Comparison of ENCODE assay signal across 19 cellular contexts in the genomic region with DNA sequence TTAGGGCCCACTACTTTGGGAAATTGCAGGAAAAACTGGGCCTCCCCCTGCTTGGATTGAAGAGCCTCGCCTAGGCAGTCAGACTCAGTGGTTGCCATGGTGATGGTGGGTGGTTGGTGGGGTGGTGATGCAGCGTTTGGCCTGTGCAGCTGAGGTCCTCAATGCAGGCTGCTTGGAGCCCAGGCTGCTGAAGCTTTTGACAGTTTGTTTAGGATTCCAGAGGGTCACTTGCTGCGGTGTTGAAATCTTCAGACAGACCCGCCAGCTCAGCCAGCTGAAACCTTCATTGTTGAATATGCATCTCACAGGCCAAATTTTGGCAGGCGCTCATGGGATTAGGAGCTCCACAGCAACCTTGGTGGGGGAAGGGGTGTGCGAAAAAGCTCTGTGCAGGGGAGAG.
DNase-seq lines count a peak whose midpoint lies in the region; ATAC-seq, FAIRE-seq and TF ChIP-seq lines count a peak whose summit lies in the region.
"Had no signal": no experiment of that assay in that cellular context is flagged by ENCODE, and none has a peak within 500 bp of the region (broad histone marks: within the 10 kb centered on the region; RNA-seq: fewer than 3 reads in every experiment).

No MANE protein-coding gene starts in this region.

- no peaks in the 10 kb centered on the region for H3K4me1 Mint-ChIP-seq in CD8-positive, alpha-beta memory T cell
- H3K4me1 Mint-ChIP-seq: activated naive CD4-positive, alpha-beta T cell treated with anti-CD3 and anti-CD28 coated beads, Interleukin-2, amount 50 U/mL, for 24 hours; natural killer cell had no signal

- no peaks in the 10 kb centered on the region for H3K36me3 ChIP-seq in K562 (ENCODE audit: control insufficient read depth, insufficient read depth, low read length)
- no peaks in the 10 kb centered on the region for H3K36me3 ChIP-seq in left lung
- no peaks in the 10 kb centered on the region for H3K36me3 ChIP-seq in CD8-positive, alpha-beta memory T cell (ENCODE audit: insufficient read depth, low read length)
- H3K36me3 ChIP-seq: SJSA1, tibial nerve had no signal

- H3K4me3 ChIP-seq in K562 (no peak overlapping the region), left lung (no peak overlapping the region)
- no peak overlapping the region for H3K4me3 ChIP-seq in CD8-positive, alpha-beta memory T cell (ENCODE audit: low read length)
- H3K4me3 ChIP-seq: SJSA1, tibial nerve had no signal

- no peak for FAIRE-seq in K562 (lab: Jason Lieb, UNC)
- FAIRE-seq: small intestine had no signal

- H3K27ac ChIP-seq in K562 (ENCODE audit: extremely low read depth, low read depth, low read length) (no peak overlapping the region), left lung (no peak overlapping the region), temporal lobe (ENCODE audit: low read depth, low read length) (peak overlapping the region; percentile 63)
- no peak overlapping the region for H3K27ac ChIP-seq in CD8-positive, alpha-beta memory T cell (ENCODE audit: low read depth, low read length)
- H3K27ac ChIP-seq: SJSA1, tibial nerve, VCaP had no signal

- no peak overlapping the region for H3K27ac Mint-ChIP-seq in CD8-positive, alpha-beta memory T cell
- H3K27ac Mint-ChIP-seq: activated naive CD4-positive, alpha-beta T cell treated with anti-CD3 and anti-CD28 coated beads, Interleukin-2, amount 50 U/mL, for 24 hours; dendritic cell treated with granulocyte-macrophage colony-stimulating factor and Interleukin-4, amounts not matched to agents 40 ng/mL and 50 ng/mL, for 4 days; natural killer cell had no signal

- H3K27me3 Mint-ChIP-seq in CD8-positive, alpha-beta memory T cell, result peaks cover 9 to 35% of the 10 kb centered on the region in 2 donors

- no peak for TF ChIP-seq CTCF in K562 (IDR thresholded peaks at IDR 0.05 in 2 of 3, conservative IDR thresholded peaks at IDR 0.05 in 1 of 3; ENCODE audit: insufficient read depth in 2 of 3, low read depth in 1 of 3, low read length in 3 of 3)
- TF ChIP-seq CTCF in left lung (IDR thresholded peaks at IDR 0.05), result no peak

- H3K79me2 ChIP-seq in K562 (ENCODE audit: control insufficient read depth, insufficient read depth, low read length), result no peaks in the 10 kb centered on the region

- H3K9me3 Mint-ChIP-seq in CD8-positive, alpha-beta memory T cell, result peaks cover 0 to 2% (median 0%) of the 10 kb centered on the region in 5 donors
- H3K9me3 Mint-ChIP-seq: activated naive CD4-positive, alpha-beta T cell treated with anti-CD3 and anti-CD28 coated beads, Interleukin-2, amount 50 U/mL, for 24 hours; dendritic cell treated with granulocyte-macrophage colony-stimulating factor and Interleukin-4, amounts not matched to agents 40 ng/mL and 50 ng/mL, for 4 days; natural killer cell had no signal

- no peak overlapping the region for H3K4me3 Mint-ChIP-seq in CD8-positive, alpha-beta memory T cell
- H3K4me3 Mint-ChIP-seq: activated naive CD4-positive, alpha-beta T cell treated with anti-CD3 and anti-CD28 coated beads, Interleukin-2, amount 50 U/mL, for 24 hours; dendritic cell treated with granulocyte-macrophage colony-stimulating factor and Interleukin-4, amounts not matched to agents 40 ng/mL and 50 ng/mL, for 4 days; natural killer cell had no signal

- no peak for TF ChIP-seq RAD21 in K562 (CRISPR knock-in tag; conservative IDR thresholded peaks at IDR 0.05 in 1 of 2, IDR thresholded peaks at IDR 0.05 in 1 of 2)

- TF ChIP-seq EP300 in K562 (IDR thresholded peaks at IDR 0.05; ENCODE audit: low read length), result no peak

- no peak overlapping the region for H3K4me2 ChIP-seq in K562 (ENCODE audit: insufficient read depth, low read length)

- H3K36me3 Mint-ChIP-seq in CD8-positive, alpha-beta memory T cell, result no peaks in the 10 kb centered on the region
- H3K36me3 Mint-ChIP-seq: activated naive CD4-positive, alpha-beta T cell treated with anti-CD3 and anti-CD28 coated beads, Interleukin-2, amount 50 U/mL, for 24 hours; natural killer cell had no signal

- ATAC-seq in K562 (no peak), left lung (peak; percentile 56)
- ATAC-seq: natural killer cell had no signal

- CTCF ChIA-PET in K562 (lab: Yijun Ruan, JAX; ENCODE audit: low intra/inter-chr PET ratio), result no interaction called here
- CTCF ChIA-PET in CD8-positive, alpha-beta memory T cell (lab: Charles Lee), result no interaction called here

- in situ Hi-C loops in K562 (cut with MboI), result no loop called here

- H2AFZ ChIP-seq in K562 (ENCODE audit: low read depth, low read length), result no peak overlapping the region

- peaks cover 2 to 13% of the 10 kb centered on the region in 2 experiments; a peak in 2 of 5 replicates for H3K27me3 ChIP-seq in K562 (ENCODE audit: control insufficient read depth in 2 of 2, insufficient read depth in 2 of 2, low read length in 2 of 2)
- peaks cover 0 to 1% of the 10 kb centered on the region in 2 donors for H3K27me3 ChIP-seq in left lung
- peaks cover 3% of the 10 kb centered on the region for H3K27me3 ChIP-seq in CD8-positive, alpha-beta memory T cell (ENCODE audit: insufficient read depth, low read length, poor library complexity, severe bottlenecking)
- H3K27me3 ChIP-seq: tibial nerve had no signal

- WGBS in K562 (ENCODE audit: insufficient coverage, low coverage, missing lambda C conversion rate), result 0% methylated on average over 6 of the region's 6 CpGs

- POLR2A ChIA-PET in K562 (lab: Yijun Ruan, JAX), result interaction anchor here (1.4 kb wide), 1 partner anchor 19 kb away, joined by 3 read pairs; no protein-coding TSS in a partner anchor
- POLR2A ChIA-PET in CD8-positive, alpha-beta memory T cell (lab: Charles Lee), result no interaction called here

- H3K9ac ChIP-seq in K562 (ENCODE audit: insufficient read depth in 1 of 2, low read depth in 2 of 2, low read length in 2 of 2), result no peak overlapping the region

- H4K20me1 ChIP-seq in K562 (replicated peaks; ENCODE audit: control insufficient read depth, insufficient read depth, low read length), result no peaks in the 10 kb centered on the region

- no TSS peak for BruUV-seq in K562 (replicated peaks; lab: Mats Ljungman, UMichigan)

- TF ChIP-seq POLR2A in K562 (conservative IDR thresholded peaks at IDR 0.05), result no peak

- intact Hi-C loops in K562 (cut with micrococcal nuclease) (no loop called here), left lung (cut with DNase I) (no loop called here)

- H3K4me1 ChIP-seq in K562 (replicated peaks in 1 of 2; ENCODE audit: control insufficient read depth in 2 of 2, insufficient read depth in 2 of 2, low read length in 2 of 2), result no peaks in the 10 kb centered on the region
- H3K4me1 ChIP-seq in left lung, result no peaks in the 10 kb centered on the region
- H3K4me1 ChIP-seq in CD8-positive, alpha-beta memory T cell (ENCODE audit: insufficient read depth, low read length), result no peaks in the 10 kb centered on the region
- H3K4me1 ChIP-seq: SJSA1, tibial nerve had no signal

- peak; percentile 6 to 51 for DNase-seq in NCI-H524 (lab: John Stamatoyannopoulos, UW)
- DNase-seq in NCI-H524 treated with DMSO at 0.1 percent for 48 hours (lab: John Stamatoyannopoulos, UW), result no peak
- no peak for DNase-seq in K562 (ENCODE audit: extremely low read depth in 1 of 4, low spot score in 3 of 4)
- DNase-seq in left lung, result peak in 1 of 2 donors; percentile 35
- no peak for DNase-seq in stimulated activated naive CD4-positive, alpha-beta T cell treated with Interleukin-2 at 50 U/mL for 16 hours (lab: John Stamatoyannopoulos, UW)
- no peak for DNase-seq in mesenteric fat pad (ENCODE audit: low spot score)
- no peak for DNase-seq in CD8-positive, alpha-beta memory T cell
- DNase-seq: ACHN, DMS153, islet precursor cell, natural killer cell, NCI-H1092, small intestine had no signal

- no peaks in the 10 kb centered on the region for H3K9me3 ChIP-seq in K562 (replicated peaks; ENCODE audit: control insufficient read depth, insufficient read depth, low read depth, low read length)
- H3K9me3 ChIP-seq in left lung, result no peaks in the 10 kb centered on the region
- H3K9me3 ChIP-seq in CD8-positive, alpha-beta memory T cell (ENCODE audit: low read length), result no peaks in the 10 kb centered on the region
- H3K9me3 ChIP-seq: SJSA1, tibial nerve had no signal

- no peaks in the 10 kb centered on the region for H3K9me1 ChIP-seq in K562 (ENCODE audit: control insufficient read depth, insufficient read depth, low read length)

TF ChIP-seq in K562, 482 proteins besides CTCF, POLR2A, EP300 and RAD21 (continues in another document):
- TF ChIP-seq, protein P1, sequence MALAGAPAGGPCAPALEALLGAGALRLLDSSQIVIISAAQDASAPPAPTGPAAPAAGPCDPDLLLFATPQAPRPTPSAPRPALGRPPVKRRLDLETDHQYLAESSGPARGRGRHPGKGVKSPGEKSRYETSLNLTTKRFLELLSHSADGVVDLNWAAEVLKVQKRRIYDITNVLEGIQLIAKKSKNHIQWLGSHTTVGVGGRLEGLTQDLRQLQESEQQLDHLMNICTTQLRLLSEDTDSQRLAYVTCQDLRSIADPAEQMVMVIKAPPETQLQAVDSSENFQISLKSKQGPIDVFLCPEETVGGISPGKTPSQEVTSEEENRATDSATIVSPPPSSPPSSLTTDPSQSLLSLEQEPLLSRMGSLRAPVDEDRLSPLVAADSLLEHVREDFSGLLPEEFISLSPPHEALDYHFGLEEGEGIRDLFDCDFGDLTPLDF (CRISPR knock-in tag; IDR thresholded peaks at IDR 0.05), result no peak
- peak; percentile 71 for TF ChIP-seq RFX1 (IDR thresholded peaks at IDR 0.05)
- TF ChIP-seq, protein P2, sequence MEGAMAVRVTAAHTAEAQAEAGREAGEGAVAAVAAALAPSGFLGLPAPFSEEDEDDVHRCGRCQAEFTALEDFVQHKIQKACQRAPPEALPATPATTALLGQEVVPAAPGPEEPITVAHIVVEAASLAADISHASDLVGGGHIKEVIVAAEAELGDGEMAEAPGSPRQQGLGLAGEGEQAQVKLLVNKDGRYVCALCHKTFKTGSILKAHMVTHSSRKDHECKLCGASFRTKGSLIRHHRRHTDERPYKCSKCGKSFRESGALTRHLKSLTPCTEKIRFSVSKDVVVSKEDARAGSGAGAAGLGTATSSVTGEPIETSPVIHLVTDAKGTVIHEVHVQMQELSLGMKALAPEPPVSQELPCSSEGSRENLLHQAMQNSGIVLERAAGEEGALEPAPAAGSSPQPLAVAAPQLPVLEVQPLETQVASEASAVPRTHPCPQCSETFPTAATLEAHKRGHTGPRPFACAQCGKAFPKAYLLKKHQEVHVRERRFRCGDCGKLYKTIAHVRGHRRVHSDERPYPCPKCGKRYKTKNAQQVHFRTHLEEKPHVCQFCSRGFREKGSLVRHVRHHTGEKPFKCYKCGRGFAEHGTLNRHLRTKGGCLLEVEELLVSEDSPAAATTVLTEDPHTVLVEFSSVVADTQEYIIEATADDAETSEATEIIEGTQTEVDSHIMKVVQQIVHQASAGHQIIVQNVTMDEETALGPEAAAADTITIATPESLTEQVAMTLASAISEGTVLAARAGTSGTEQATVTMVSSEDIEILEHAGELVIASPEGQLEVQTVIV (CRISPR knock-in tag; IDR thresholded peaks at IDR 0.05; ENCODE audit: borderline replicate concordance), result no peak

Comparison
In these comparisons a context has a peak if more than half of its experiments do, and no peak if none do; other contexts are left out.
1. DNase-seq: peak in NCI-H524 (2 of 2); none in NCI-H524 treated with DMSO at 0.1 percent for 48 hours (single experiment), K562 (0 of 4), stimulated activated naive CD4-positive, alpha-beta T cell treated with Interleukin-2 at 50 U/mL for 16 hours (single experiment), mesenteric fat pad (single experiment) and CD8-positive, alpha-beta memory T cell (0 of 5).